10 cellular contexts compared by ENCODE assay signal in the genomic region with DNA sequence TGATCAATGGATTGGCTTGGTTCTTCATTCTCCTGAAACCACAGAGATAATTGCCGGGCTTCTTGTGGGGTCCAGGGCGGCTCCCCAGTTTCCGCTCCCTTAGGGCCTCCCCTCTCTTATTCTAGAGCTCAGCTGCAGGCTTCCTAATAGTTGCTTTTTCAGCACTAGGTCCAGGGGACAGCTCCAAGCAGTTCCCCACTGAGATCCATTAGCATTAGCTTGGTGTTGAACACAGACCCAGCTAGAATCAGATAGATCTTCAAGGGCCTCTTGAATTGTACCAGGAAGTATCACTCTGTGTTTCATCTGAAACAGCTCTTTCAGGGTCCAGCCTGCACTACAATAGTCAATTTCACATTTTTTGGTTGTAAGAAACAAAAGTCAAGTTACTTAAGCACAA.
DNase-seq lines count a peak whose midpoint lies in the region; ATAC-seq and TF ChIP-seq lines count a peak whose summit lies in the region.
"Had no signal": no experiment of that assay in that cellular context is flagged by ENCODE, and none has a peak within 500 bp of the region (broad histone marks: within the 10 kb centered on the region; RNA-seq: fewer than 3 reads in every experiment).

No MANE protein-coding gene starts in this region.

- H3K9me3 ChIP-seq in SJCRH30 (replicated peaks): no peaks in the 10 kb centered on the region

- peak; percentile 26 for DNase-seq in activated naive CD4-positive, alpha-beta T cell treated with anti-CD3 and anti-CD28 coated beads for 36 hours
- no peak for DNase-seq in activated naive CD4-positive, alpha-beta T cell treated with Interleukin-2 at 50 U/mL for 16 hours
- peak; percentile 58 to 76 for DNase-seq in SJCRH30
- peak; percentile 1 for DNase-seq in fibroblast of the aortic adventitia (ENCODE audit: low read depth)
- peak; percentile 56 for DNase-seq in sciatic nerve (ENCODE audit: low spot score)
- no peak for DNase-seq in SW 1271 (lab: John Stamatoyannopoulos, UW)
- no peak for DNase-seq in NCI-H774 (lab: John Stamatoyannopoulos, UW)

- H3K4me1 Mint-ChIP-seq in activated naive CD4-positive, alpha-beta T cell treated with anti-CD3 and anti-CD28 coated beads for 36 hours (ENCODE audit: low read depth): no peaks in the 10 kb centered on the region
- H3K4me1 Mint-ChIP-seq: B cell had no signal

- TF ChIP-seq CTCF in fibroblast of the aortic adventitia (IDR thresholded peaks at IDR 0.05; ENCODE audit: insufficient read depth, low read length): no peak

- no peaks in the 10 kb centered on the region for H3K36me3 ChIP-seq in SJCRH30

- ATAC-seq in sciatic nerve: no peak
- ATAC-seq in HG03457 (IDR thresholded peaks at IDR 0.05; ENCODE audit: unreplicated experiment): no peak

- H3K4me1 ChIP-seq in SJCRH30: peaks cover 12% of the 10 kb centered on the region

- no peaks in the 10 kb centered on the region for H3K27me3 ChIP-seq in SJCRH30

- no peak overlapping the region for H3K4me3 Mint-ChIP-seq in activated naive CD4-positive, alpha-beta T cell treated with anti-CD3 and anti-CD28 coated beads for 36 hours
- H3K4me3 Mint-ChIP-seq: B cell; T-helper 1 cell treated with Interleukin-12 subunit alpha and Interleukin-12 subunit beta and Interleukin-4 antibody, amounts not matched to agents 30 μg/mL and 1 μg/mL, for 36 hours had no signal

- no peaks in the 10 kb centered on the region for H3K36me3 Mint-ChIP-seq in activated naive CD4-positive, alpha-beta T cell treated with anti-CD3 and anti-CD28 coated beads for 36 hours (ENCODE audit: low read depth)

- no peak overlapping the region for H3K27ac ChIP-seq in SJCRH30

- H3K4me3 ChIP-seq in SJCRH30 (no peak overlapping the region), fibroblast of the aortic adventitia (ENCODE audit: low read depth, low read length) (no peak overlapping the region)

- CTCF ChIA-PET in activated naive CD4-positive, alpha-beta T cell treated with anti-CD3 and anti-CD28 coated beads for 36 hours (lab: Charles Lee): no interaction called here

- no peaks in the 10 kb centered on the region for H3K9me3 Mint-ChIP-seq in activated naive CD4-positive, alpha-beta T cell treated with anti-CD3 and anti-CD28 coated beads for 36 hours

- H3K27ac Mint-ChIP-seq in activated naive CD4-positive, alpha-beta T cell treated with anti-CD3 and anti-CD28 coated beads for 36 hours: no peak overlapping the region
- H3K27ac Mint-ChIP-seq: B cell; T-helper 1 cell treated with Interleukin-12 subunit alpha and Interleukin-12 subunit beta and Interleukin-4 antibody, amounts not matched to agents 30 μg/mL and 1 μg/mL, for 36 hours had no signal

- intact Hi-C loops in activated naive CD4-positive, alpha-beta T cell treated with anti-CD3 and anti-CD28 coated beads for 36 hours (cut with micrococcal nuclease): no loop called here
- intact Hi-C loops in sciatic nerve (cut with DNase I): no loop called here

- peaks cover 22% of the 10 kb centered on the region for H3K27me3 Mint-ChIP-seq in activated naive CD4-positive, alpha-beta T cell treated with anti-CD3 and anti-CD28 coated beads for 36 hours (ENCODE audit: low read depth)

Comparison
In these comparisons a context has a peak if more than half of its experiments do, and no peak if none do; other contexts are left out.
1. DNase-seq: peak in activated naive CD4-positive, alpha-beta T cell treated with anti-CD3 and anti-CD28 coated beads for 36 hours (single experiment), SJCRH30 (2 of 2), fibroblast of the aortic adventitia (single experiment) and sciatic nerve (single experiment); none in activated naive CD4-positive, alpha-beta T cell treated with Interleukin-2 at 50 U/mL for 16 hours (single experiment), SW 1271 (0 of 2) and NCI-H774 (single experiment).